In genomic region chr1:211247921-211248320, GRCh38 we compare ENCODE assay signal across 22 cellular contexts. TPM values are rescaled to one million over a fixed set of nuclear protein-coding genes. Genes with fewer than 3 reads are reported as not detected.
DNase-seq lines count a peak whose midpoint lies in the region; ATAC-seq, FAIRE-seq and TF ChIP-seq lines count a peak whose summit lies in the region.
"Had no signal": no experiment of that assay in that cellular context is flagged by ENCODE, and none has a peak within 500 bp of the region (broad histone marks: within the 10 kb centered on the region; RNA-seq: fewer than 3 reads in every experiment).

No MANE protein-coding gene starts in this region.

- H2AK5ac ChIP-seq in mesendoderm (ENCODE audit: low read length) = no peak overlapping the region

- no peak overlapping the region for H2BK15ac ChIP-seq in mesendoderm (replicated peaks; ENCODE audit: low read depth)

- ATAC-seq in activated T-cell treated with anti-CD3 and anti-CD28 coated beads, Interleukin-2, amount 50 U/mL, for 4 hours = no peak
- ATAC-seq: gastroesophageal sphincter had no signal

- no peaks in the 10 kb centered on the region for H3K9me3 Mint-ChIP-seq in activated T-cell treated with anti-CD3 and anti-CD28 coated beads, Interleukin-2, amount 50 U/mL, for 4 hours
- H3K9me3 Mint-ChIP-seq: activated naive CD4-positive, alpha-beta T cell treated with anti-CD3 and anti-CD28 coated beads for 36 hours had no signal

- FAIRE-seq in GM12891 (lab: Jason Lieb, UNC) = no peak
- FAIRE-seq: bronchial epithelial cell, GM12892, HTR-8/SVneo had no signal

- peak overlapping the region; percentile 26 for H3K56ac ChIP-seq in mesendoderm (ENCODE audit: low read length)

- no peaks in the 10 kb centered on the region for H3K36me3 Mint-ChIP-seq in activated T-cell treated with anti-CD3 and anti-CD28 coated beads, Interleukin-2, amount 50 U/mL, for 4 hours (ENCODE audit: insufficient read depth)

- H3K79me2 ChIP-seq in mesendoderm (ENCODE audit: control insufficient read depth, insufficient read depth, low read length) = no peaks in the 10 kb centered on the region

- H3K18ac ChIP-seq in mesendoderm (ENCODE audit: low read length) = no peak overlapping the region

- no peak overlapping the region for H3K4me3 Mint-ChIP-seq in activated T-cell treated with anti-CD3 and anti-CD28 coated beads, Interleukin-2, amount 50 U/mL, for 4 hours
- H3K4me3 Mint-ChIP-seq: activated naive CD4-positive, alpha-beta T cell treated with anti-CD3 and anti-CD28 coated beads for 36 hours; B cell had no signal

- H3K4me3 ChIP-seq in mesendoderm (ENCODE audit: low read length) (no peak overlapping the region), prostate gland (no peak overlapping the region)
- H3K4me3 ChIP-seq: gastroesophageal sphincter, thyroid gland had no signal

- H3K4me2 ChIP-seq in mesendoderm (ENCODE audit: low read length) = no peak overlapping the region

- no peak overlapping the region for H2BK120ac ChIP-seq in mesendoderm (ENCODE audit: low read depth, low read length)

- H3K9me3 ChIP-seq in prostate gland = no peaks in the 10 kb centered on the region
- H3K9me3 ChIP-seq: gastroesophageal sphincter, thyroid gland had no signal

- H4K5ac ChIP-seq in mesendoderm (ENCODE audit: low read length) = no peak overlapping the region

- peak overlapping the region; percentile 4 for H2BK5ac ChIP-seq in mesendoderm (ENCODE audit: low read length)

- TF ChIP-seq CTCF in prostate gland (IDR thresholded peaks at IDR 0.05) = no peak

- no CpG with 5 or more reads among the region's 1 CpG for WGBS in mesendoderm (ENCODE audit: extremely low coverage, insufficient coverage, low lambda C conversion rate)
- WGBS in prostate gland = 29% methylated on average over 1 of the region's 1 CpG

- H3K36me3 ChIP-seq in mesendoderm (ENCODE audit: control insufficient read depth, insufficient read depth, low read length) (no peaks in the 10 kb centered on the region), prostate gland (no peaks in the 10 kb centered on the region)
- H3K36me3 ChIP-seq: gastroesophageal sphincter, thyroid gland had no signal

- intact Hi-C loops in prostate gland (cut with DNase I) = no loop called here

- DNase-seq in Daoy (ENCODE audit: low read depth) = peak; percentile 11
- DNase-seq in NCI-H1436 treated with DMSO at 0.1 percent for 48 hours (lab: John Stamatoyannopoulos, UW) = peak; percentile 77
- peak; percentile 53 for DNase-seq in amniotic epithelial cell (ENCODE audit: low read depth)
- peak; percentile 80 for DNase-seq in mesendoderm
- no peak for DNase-seq in activated T-cell treated with anti-CD3 and anti-CD28 coated beads, Interleukin-2, amount 50 U/mL, for 4 hours
- DNase-seq in NCI-H748 treated with DMSO at 0.1 percent for 48 hours (lab: John Stamatoyannopoulos, UW) = no peak
- DNase-seq in prostate gland (ENCODE audit: low spot score) = no peak
- DNase-seq in GM12891 (ENCODE audit: insufficient read length, low spot score) = no peak
- DNase-seq: activated CD8-positive, alpha-beta memory T cell treated with anti-CD3 and anti-CD28 coated beads, Interleukin-2, amount 50 U/mL, for 4 hours; activated naive CD4-positive, alpha-beta T cell treated with anti-CD3 and anti-CD28 coated beads for 36 hours; DND-41; effector memory CD4-positive, alpha-beta T cell; NCI-H1092; NCI-H526; SHP77; thyroid gland had no signal

- no peak overlapping the region for H3K9ac ChIP-seq in mesendoderm (ENCODE audit: low read length)

- TF ChIP-seq POLR2A in prostate gland (IDR thresholded peaks at IDR 0.05) = no peak
- no peak for TF ChIP-seq POLR2A in GM12891 (IDR thresholded peaks at IDR 0.05; ENCODE audit: low read depth, low read length)

- no peaks in the 10 kb centered on the region for H3K27me3 ChIP-seq in mesendoderm (ENCODE audit: insufficient read depth, low read length, poor library complexity)
- H3K27me3 ChIP-seq in prostate gland (replicated peaks; ENCODE audit: insufficient read depth) = no peaks in the 10 kb centered on the region
- H3K27me3 ChIP-seq: gastroesophageal sphincter, thyroid gland had no signal

- H3K27ac ChIP-seq in mesendoderm (ENCODE audit: low read depth, low read length) (peak overlapping the region; percentile 39), prostate gland (no peak overlapping the region)
- H3K27ac ChIP-seq: gastroesophageal sphincter, thyroid gland had no signal

- H3K23ac ChIP-seq in mesendoderm (ENCODE audit: low read length) = no peak overlapping the region

- H3K79me1 ChIP-seq in mesendoderm (ENCODE audit: low read length) = no peaks in the 10 kb centered on the region

- no peak overlapping the region for H4K8ac ChIP-seq in mesendoderm (ENCODE audit: low read depth, low read length)

- no peak overlapping the region for H3K4ac ChIP-seq in mesendoderm (ENCODE audit: low read depth, low read length)

- no peaks in the 10 kb centered on the region for H3K27me3 Mint-ChIP-seq in activated T-cell treated with anti-CD3 and anti-CD28 coated beads, Interleukin-2, amount 50 U/mL, for 4 hours (ENCODE audit: low read depth)
- H3K27me3 Mint-ChIP-seq: progenitor cell of endocrine pancreas had no signal

- no peaks in the 10 kb centered on the region for H3K4me1 Mint-ChIP-seq in activated T-cell treated with anti-CD3 and anti-CD28 coated beads, Interleukin-2, amount 50 U/mL, for 4 hours (ENCODE audit: low read depth)
- H3K4me1 Mint-ChIP-seq: B cell had no signal

- peaks cover 2% of the 10 kb centered on the region for H3K4me1 ChIP-seq in mesendoderm (ENCODE audit: control insufficient read depth, low read depth, low read length)
- no peaks in the 10 kb centered on the region for H3K4me1 ChIP-seq in prostate gland (replicated peaks)
- H3K4me1 ChIP-seq: gastroesophageal sphincter, thyroid gland had no signal

TF ChIP-seq in GM12891, 5 proteins besides CTCF, POLR2A, EP300 and RAD21:
- TF ChIP-seq POU2F2 (IDR thresholded peaks at IDR 0.05; ENCODE audit: low read depth, low read length) (no peak), SPI1 (IDR thresholded peaks at IDR 0.05; ENCODE audit: low read depth, low read length) (no peak), POLR2AphosphoS5 (IDR thresholded peaks at IDR 0.05; ENCODE audit: low read depth, low read length) (no peak), TAF1 (IDR thresholded peaks at IDR 0.05; ENCODE audit: low read depth, low read length) (no peak), PAX5 (IDR thresholded peaks at IDR 0.05; ENCODE audit: insufficient read depth, low read length, severe bottlenecking) (no peak)

RNA-seq across cellular contexts. Expression of gene RCOR3, which starts 11.2 kb away (rescaled TPM):
- total RNA-seq in Daoy (2014; rRNA removed; shearing (Covaris generic)) = 8.1 and 24.0 TPM in 2 replicates
- polyA plus RNA-seq in mesendoderm (2013, experiment 1 of 2) = 18.2 TPM
- polyA plus RNA-seq in mesendoderm (2013, experiment 2 of 2) = 17.7 TPM
- total RNA-seq in activated T-cell treated with anti-CD3 and anti-CD28 coated beads, Interleukin-2, amount 50 U/mL, for 4 hours = 10 to 100 TPM; 23.1 to 25.5 (median 24.5) TPM
- 10 to 100 TPM; 56.4 to 78.3 TPM for total RNA-seq in prostate gland
- polyA plus RNA-seq in GM12891 (2012; ENCODE audit: low read depth, missing spikeins) = 19.8 TPM

Comparison
In these comparisons a context has a peak if more than half of its experiments do, and no peak if none do; other contexts are left out.
1. DNase-seq: peak in Daoy (single experiment), NCI-H1436 treated with DMSO at 0.1 percent for 48 hours (single experiment), amniotic epithelial cell (single experiment) and mesendoderm (single experiment); none in activated T-cell treated with anti-CD3 and anti-CD28 coated beads, Interleukin-2, amount 50 U/mL, for 4 hours (single experiment), NCI-H748 treated with DMSO at 0.1 percent for 48 hours (single experiment), prostate gland (single experiment) and GM12891 (single experiment).